In the genomic region with DNA sequence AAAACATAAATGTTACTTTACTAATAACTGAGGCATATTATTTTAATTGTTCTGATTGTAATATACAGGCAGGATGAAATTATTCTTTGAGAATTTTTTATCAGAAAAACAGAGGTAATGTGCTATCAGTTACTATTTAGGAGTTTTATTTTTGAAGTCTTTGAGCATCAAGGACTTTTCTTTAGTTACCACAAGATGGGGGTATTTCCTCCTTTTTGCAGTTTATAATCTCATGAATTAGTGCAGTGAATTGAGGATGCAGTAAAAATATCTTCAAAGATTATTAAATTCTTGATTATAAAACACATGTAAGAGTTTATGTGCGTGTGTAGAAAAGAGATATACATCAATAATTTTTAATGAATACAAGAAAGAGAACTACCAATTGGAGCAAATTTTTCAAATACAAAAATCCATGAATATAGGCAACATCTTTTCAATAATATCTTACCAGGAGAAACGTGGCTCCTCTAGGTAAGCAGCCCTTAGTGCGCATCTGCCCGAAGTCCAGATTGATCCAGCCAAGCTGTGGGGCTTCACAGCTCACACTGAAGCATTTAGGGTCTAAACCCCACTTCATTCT, we compare ENCODE assay signal across 8 cellular contexts.
A peak's percentile ranks its signal among the peaks of the same experiment; 100 is the strongest.
DNase-seq lines count a peak whose midpoint lies in the region; ATAC-seq and TF ChIP-seq lines count a peak whose summit lies in the region.

No MANE protein-coding gene starts in this region.

- no peak overlapping the region for H3K27ac Mint-ChIP-seq in CD4-positive, alpha-beta T cell
- H3K27ac Mint-ChIP-seq in activated CD4-positive, alpha-beta memory T cell treated with anti-CD3 and anti-CD28 coated beads, Interleukin-2, amount 10 ng/mL, durations not matched to agents 7 days and 5 days, result no peak overlapping the region

- H3K27me3 ChIP-seq in CD4-positive, alpha-beta T cell (ENCODE audit: control insufficient read depth, insufficient read depth, low read length), result no peaks in the 10 kb centered on the region
- H3K27me3 ChIP-seq in adipocyte (replicated peaks; ENCODE audit: control insufficient read depth, insufficient read depth, low read length), result no peaks in the 10 kb centered on the region

- H3K9ac ChIP-seq in adipocyte (ENCODE audit: low read length), result no peak overlapping the region

- no peak overlapping the region for H3K4me3 Mint-ChIP-seq in CD4-positive, alpha-beta T cell
- no peak overlapping the region for H3K4me3 Mint-ChIP-seq in activated CD4-positive, alpha-beta memory T cell treated with anti-CD3 and anti-CD28 coated beads, Interleukin-2, amount 10 ng/mL, durations not matched to agents 7 days and 5 days

- no peak for DNase-seq in CD4-positive, alpha-beta T cell
- peak; percentile 67 for DNase-seq in adipocyte (ENCODE audit: low read depth)
- DNase-seq in lung microvascular endothelial cell (ENCODE audit: low read depth in 2 of 2), result peak; percentile 20 to 44
- no peak for DNase-seq in central memory CD4-positive, alpha-beta T cell
- no peak for DNase-seq in activated CD4-positive, alpha-beta memory T cell treated with anti-CD3 and anti-CD28 coated beads, Interleukin-2, amount 10 ng/mL, durations not matched to agents 7 days and 5 days

- H3K4me1 ChIP-seq in adipocyte (ENCODE audit: control insufficient read depth, insufficient read depth, low read length), result peaks cover 11% of the 10 kb centered on the region

- H3K4me3 ChIP-seq in adipocyte (ENCODE audit: low read length), result no peak overlapping the region

- no peaks in the 10 kb centered on the region for H3K9me3 Mint-ChIP-seq in CD4-positive, alpha-beta T cell
- H3K9me3 Mint-ChIP-seq in activated CD4-positive, alpha-beta memory T cell treated with anti-CD3 and anti-CD28 coated beads, Interleukin-2, amount 10 ng/mL, durations not matched to agents 7 days and 5 days, result no peaks in the 10 kb centered on the region

- no peak for ATAC-seq in CD4-positive, alpha-beta T cell (ENCODE audit: poor library complexity)
- ATAC-seq in HG03342 (IDR thresholded peaks at IDR 0.05; ENCODE audit: unreplicated experiment), result no peak
- no peak for ATAC-seq in GM21619 (IDR thresholded peaks at IDR 0.05; ENCODE audit: unreplicated experiment)

- TF ChIP-seq RAD21 in Ishikawa (IDR thresholded peaks at IDR 0.05; ENCODE audit: low read depth), result peak; percentile 61

- intact Hi-C loops in CD4-positive, alpha-beta T cell (cut with DNase I, micrococcal nuclease), result loop anchor here in 1 of 2 experiments (1.0 to 2.0 kb wide), 2 partner anchors 119 to 1498 kb away; no protein-coding TSS in a partner anchor

- no peak for TF ChIP-seq EP300 in Ishikawa (IDR thresholded peaks at IDR 0.05; ENCODE audit: borderline replicate concordance)

- no peaks in the 10 kb centered on the region for H3K4me1 Mint-ChIP-seq in CD4-positive, alpha-beta T cell (ENCODE audit: low read depth)
- H3K4me1 Mint-ChIP-seq in activated CD4-positive, alpha-beta memory T cell treated with anti-CD3 and anti-CD28 coated beads, Interleukin-2, amount 10 ng/mL, durations not matched to agents 7 days and 5 days, result no peaks in the 10 kb centered on the region

- CTCF ChIA-PET in CD4-positive, alpha-beta T cell (lab: Charles Lee), result no interaction called here
- CTCF ChIA-PET in activated CD4-positive, alpha-beta memory T cell treated with anti-CD3 and anti-CD28 coated beads, Interleukin-2, amount 10 ng/mL, durations not matched to agents 7 days and 5 days (lab: Charles Lee), result interaction anchor here (2.3 kb wide), 1 partner anchor 9 kb away, joined by 12 read pairs; no protein-coding TSS in a partner anchor

- TF ChIP-seq CTCF in CD4-positive, alpha-beta T cell (IDR thresholded peaks at IDR 0.05), result peak; percentile 54

- POLR2A ChIA-PET in CD4-positive, alpha-beta T cell (lab: Charles Lee), result interaction anchor here (1.2 kb wide), 1 partner anchor 8 kb away, joined by 3 read pairs; no protein-coding TSS in a partner anchor
- POLR2A ChIA-PET in activated CD4-positive, alpha-beta memory T cell treated with anti-CD3 and anti-CD28 coated beads, Interleukin-2, amount 10 ng/mL, durations not matched to agents 7 days and 5 days (lab: Charles Lee), result no interaction called here

- no peak overlapping the region for H3K27ac ChIP-seq in CD4-positive, alpha-beta T cell (ENCODE audit: low read depth, low read length)

- H3K27me3 Mint-ChIP-seq in CD4-positive, alpha-beta T cell, result no peaks in the 10 kb centered on the region
- no peaks in the 10 kb centered on the region for H3K27me3 Mint-ChIP-seq in activated CD4-positive, alpha-beta memory T cell treated with anti-CD3 and anti-CD28 coated beads, Interleukin-2, amount 10 ng/mL, durations not matched to agents 7 days and 5 days

- no peaks in the 10 kb centered on the region for H3K9me3 ChIP-seq in CD4-positive, alpha-beta T cell (ENCODE audit: control insufficient read depth, low read length)
- no peaks in the 10 kb centered on the region for H3K9me3 ChIP-seq in adipocyte (ENCODE audit: control insufficient read depth, low read length)

- H3K36me3 ChIP-seq in adipocyte (ENCODE audit: control insufficient read depth, insufficient read depth, low read length, severe bottlenecking), result peaks cover 9% of the 10 kb centered on the region

- H3K36me3 Mint-ChIP-seq in CD4-positive, alpha-beta T cell (ENCODE audit: low read depth), result no peaks in the 10 kb centered on the region
- no peaks in the 10 kb centered on the region for H3K36me3 Mint-ChIP-seq in activated CD4-positive, alpha-beta memory T cell treated with anti-CD3 and anti-CD28 coated beads, Interleukin-2, amount 10 ng/mL, durations not matched to agents 7 days and 5 days (ENCODE audit: low read depth)

TF ChIP-seq in Ishikawa, 13 proteins besides CTCF, POLR2A, EP300 and RAD21:
- TF ChIP-seq CREB1 (IDR thresholded peaks at IDR 0.05; ENCODE audit: low read depth) (no peak), NFIC (IDR thresholded peaks at IDR 0.05) (no peak), EGR1 (IDR thresholded peaks at IDR 0.05) (no peak), TAF1 (IDR thresholded peaks at IDR 0.05; ENCODE audit: low read depth) (no peak), FOXM1 (IDR thresholded peaks at IDR 0.05; ENCODE audit: borderline replicate concordance, low read depth) (no peak), CEBPB (IDR thresholded peaks at IDR 0.05) (no peak), TEAD4 (IDR thresholded peaks at IDR 0.05) (no peak), TCF12 (IDR thresholded peaks at IDR 0.05; ENCODE audit: low read depth) (no peak)
- TF ChIP-seq, protein P1, sequence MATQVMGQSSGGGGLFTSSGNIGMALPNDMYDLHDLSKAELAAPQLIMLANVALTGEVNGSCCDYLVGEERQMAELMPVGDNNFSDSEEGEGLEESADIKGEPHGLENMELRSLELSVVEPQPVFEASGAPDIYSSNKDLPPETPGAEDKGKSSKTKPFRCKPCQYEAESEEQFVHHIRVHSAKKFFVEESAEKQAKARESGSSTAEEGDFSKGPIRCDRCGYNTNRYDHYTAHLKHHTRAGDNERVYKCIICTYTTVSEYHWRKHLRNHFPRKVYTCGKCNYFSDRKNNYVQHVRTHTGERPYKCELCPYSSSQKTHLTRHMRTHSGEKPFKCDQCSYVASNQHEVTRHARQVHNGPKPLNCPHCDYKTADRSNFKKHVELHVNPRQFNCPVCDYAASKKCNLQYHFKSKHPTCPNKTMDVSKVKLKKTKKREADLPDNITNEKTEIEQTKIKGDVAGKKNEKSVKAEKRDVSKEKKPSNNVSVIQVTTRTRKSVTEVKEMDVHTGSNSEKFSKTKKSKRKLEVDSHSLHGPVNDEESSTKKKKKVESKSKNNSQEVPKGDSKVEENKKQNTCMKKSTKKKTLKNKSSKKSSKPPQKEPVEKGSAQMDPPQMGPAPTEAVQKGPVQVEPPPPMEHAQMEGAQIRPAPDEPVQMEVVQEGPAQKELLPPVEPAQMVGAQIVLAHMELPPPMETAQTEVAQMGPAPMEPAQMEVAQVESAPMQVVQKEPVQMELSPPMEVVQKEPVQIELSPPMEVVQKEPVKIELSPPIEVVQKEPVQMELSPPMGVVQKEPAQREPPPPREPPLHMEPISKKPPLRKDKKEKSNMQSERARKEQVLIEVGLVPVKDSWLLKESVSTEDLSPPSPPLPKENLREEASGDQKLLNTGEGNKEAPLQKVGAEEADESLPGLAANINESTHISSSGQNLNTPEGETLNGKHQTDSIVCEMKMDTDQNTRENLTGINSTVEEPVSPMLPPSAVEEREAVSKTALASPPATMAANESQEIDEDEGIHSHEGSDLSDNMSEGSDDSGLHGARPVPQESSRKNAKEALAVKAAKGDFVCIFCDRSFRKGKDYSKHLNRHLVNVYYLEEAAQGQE (IDR thresholded peaks at IDR 0.05; ENCODE audit: low read depth), result no peak
- TF ChIP-seq, protein P2, sequence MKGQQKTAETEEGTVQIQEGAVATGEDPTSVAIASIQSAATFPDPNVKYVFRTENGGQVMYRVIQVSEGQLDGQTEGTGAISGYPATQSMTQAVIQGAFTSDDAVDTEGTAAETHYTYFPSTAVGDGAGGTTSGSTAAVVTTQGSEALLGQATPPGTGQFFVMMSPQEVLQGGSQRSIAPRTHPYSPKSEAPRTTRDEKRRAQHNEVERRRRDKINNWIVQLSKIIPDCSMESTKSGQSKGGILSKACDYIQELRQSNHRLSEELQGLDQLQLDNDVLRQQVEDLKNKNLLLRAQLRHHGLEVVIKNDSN (IDR thresholded peaks at IDR 0.05), result no peak
TF ChIP-seq in Ishikawa: peak in this region for 0.

Comparison
In these comparisons a context has a peak if more than half of its experiments do, and no peak if none do; other contexts are left out.
1. DNase-seq: peak in adipocyte (single experiment) and lung microvascular endothelial cell (2 of 2); none in CD4-positive, alpha-beta T cell (0 of 10), central memory CD4-positive, alpha-beta T cell (single experiment) and activated CD4-positive, alpha-beta memory T cell treated with anti-CD3 and anti-CD28 coated beads, Interleukin-2, amount 10 ng/mL, durations not matched to agents 7 days and 5 days (single experiment).